In the genomic region with DNA sequence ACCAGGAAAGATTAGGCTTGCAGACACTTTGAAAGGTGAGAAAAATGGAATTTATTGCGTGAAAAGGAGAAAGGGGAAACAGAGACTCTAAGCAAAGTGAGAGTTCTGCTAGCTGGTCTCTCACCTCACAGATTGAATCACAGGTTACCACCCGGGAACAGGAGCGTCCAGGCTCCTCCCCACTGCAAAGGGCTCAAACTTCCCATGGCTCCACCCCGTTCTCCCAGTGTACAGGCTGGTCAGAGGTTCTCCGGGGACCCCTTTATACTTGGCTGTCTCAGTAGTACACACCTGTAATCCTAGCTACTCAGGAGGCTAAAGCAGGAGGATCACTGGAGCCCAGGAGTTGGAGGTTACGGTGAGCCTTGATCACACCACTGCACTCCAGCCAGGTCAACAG, we compare ENCODE assay signal across 28 cellular contexts.
"Had no signal": no experiment of that assay in that cellular context is flagged by ENCODE, and none has a peak within 500 bp of the region (broad histone marks: within the 10 kb centered on the region; RNA-seq: fewer than 3 reads in every experiment).

No MANE protein-coding gene starts in this region.

- H3K27ac Mint-ChIP-seq: mesothelial cell of epicardium; naive B cell; natural killer cell; nephron progenitor cell; neural progenitor cell; stimulated activated naive B cell treated with anti-CD40 and anti-IgM and Interleukin-4, amounts not matched to agents 10 μg/mL and 1 μg/mL and 100 μg/mL, for 72 hours had no signal

- H3K27ac ChIP-seq: hepatocyte, left ventricle myocardium inferior, neural progenitor cell, neutrophil, parathyroid adenoma, psoas muscle, right atrium auricular region, skin epidermis, stomach, testis, thyroid gland, transverse colon, uterus had no signal

- H3K9me3 ChIP-seq: left ventricle myocardium inferior, neutrophil, psoas muscle, right atrium auricular region, stomach, testis, thyroid gland, transverse colon, uterus had no signal

- H3K36me3 Mint-ChIP-seq: mesothelial cell of epicardium; naive B cell; natural killer cell; neural progenitor cell; stimulated activated naive B cell treated with anti-CD40 and anti-IgM and Interleukin-4, amounts not matched to agents 10 μg/mL and 1 μg/mL and 100 μg/mL, for 72 hours had no signal

- H2AFZ ChIP-seq: hepatocyte, parathyroid adenoma had no signal

- H3K36me3 ChIP-seq: left ventricle myocardium inferior, neural progenitor cell, neutrophil, right atrium auricular region, stomach, thyroid gland, transverse colon, uterus had no signal

- H3K4me1 Mint-ChIP-seq: mesothelial cell of epicardium; naive B cell; natural killer cell; nephron progenitor cell; neural progenitor cell; stimulated activated naive B cell treated with anti-CD40 and anti-IgM and Interleukin-4, amounts not matched to agents 10 μg/mL and 1 μg/mL and 100 μg/mL, for 72 hours had no signal

- H3K79me2 ChIP-seq: hepatocyte, parathyroid adenoma had no signal

- DNase-seq: islet precursor cell; left ventricle myocardium inferior; mesendoderm; naive B cell; natural killer cell; nephron progenitor cell; occipital lobe; psoas muscle; stimulated activated CD4-positive, alpha-beta T cell treated with anti-CD3 and anti-CD28 coated beads, Interleukin-12 subunit alpha, Interleukin-12 subunit beta, amount 100 ng/mL, for 4 hours; stimulated activated CD4-positive, alpha-beta T cell treated with anti-CD3 and anti-CD28 coated beads, Interleukin-15, amount 100 ng/mL, for 24 hours; stimulated activated CD4-positive, alpha-beta T cell treated with anti-CD3 and anti-CD28 coated beads, Interleukin-2, amount 100 ng/mL, for 24 hours; stimulated activated CD4-positive, alpha-beta T cell treated with anti-CD3 and anti-CD28 coated beads, Interleukin-4, amount 100 ng/mL, for 1 hour; stimulated activated naive B cell treated with anti-CD40 and anti-IgM and Interleukin-4, amounts not matched to agents 10 μg/mL and 1 μg/mL and 100 μg/mL, for 72 hours; stimulated activated naive CD8-positive, alpha-beta T cell treated with anti-CD3 and anti-CD28 coated beads, Interleukin-15, Interleukin-2, amounts not matched to agents 100 U/mL and 50 U/mL, for 24 hours; stomach; testis; thyroid gland; transverse colon; uterus had no signal

- H3K4me1 ChIP-seq: neural progenitor cell, parathyroid adenoma, psoas muscle, right atrium auricular region, testis, thyroid gland, uterus had no signal

- H3K4me2 ChIP-seq: hepatocyte, neural progenitor cell had no signal

- H3K4me3 Mint-ChIP-seq: mesothelial cell of epicardium; naive B cell; natural killer cell; nephron progenitor cell; neural progenitor cell; stimulated activated naive B cell treated with anti-CD40 and anti-IgM and Interleukin-4, amounts not matched to agents 10 μg/mL and 1 μg/mL and 100 μg/mL, for 72 hours had no signal

- ATAC-seq: natural killer cell; psoas muscle; sciatic nerve; stimulated activated naive B cell treated with anti-CD40 and anti-IgM and Interleukin-4, amounts not matched to agents 10 μg/mL and 1 μg/mL and 100 μg/mL, for 72 hours; stimulated activated naive CD8-positive, alpha-beta T cell treated with anti-CD3 and anti-CD28 coated beads, Interleukin-15, Interleukin-2, amounts not matched to agents 100 U/mL and 50 U/mL, for 24 hours had no signal

- H3K4me3 ChIP-seq: hepatocyte, left ventricle myocardium inferior, lung, neural progenitor cell, psoas muscle, right atrium auricular region, skin epidermis, stomach, testis, thyroid gland, transverse colon, uterus had no signal

- H3K27me3 Mint-ChIP-seq: naive B cell; stimulated activated naive B cell treated with anti-CD40 and anti-IgM and Interleukin-4, amounts not matched to agents 10 μg/mL and 1 μg/mL and 100 μg/mL, for 72 hours had no signal

- H3K9ac ChIP-seq: neural progenitor cell, parathyroid adenoma had no signal

- H3K27me3 ChIP-seq: hepatocyte, neural progenitor cell, neutrophil, right atrium auricular region, stomach, testis, thyroid gland, transverse colon, uterus had no signal

- H3K9me3 Mint-ChIP-seq: mesothelial cell of epicardium; naive B cell; natural killer cell; nephron progenitor cell; neural progenitor cell; stimulated activated naive B cell treated with anti-CD40 and anti-IgM and Interleukin-4, amounts not matched to agents 10 μg/mL and 1 μg/mL and 100 μg/mL, for 72 hours had no signal
